1 cellular context compared by ENCODE assay signal in genomic region chr20:58981564-58982364, GRCh38.
A peak's percentile ranks its signal among the peaks of the same experiment; 100 is the strongest.
TF ChIP-seq lines count a peak whose summit lies in the region.

No MANE protein-coding gene starts in this region.

TF ChIP-seq in K562, 482 proteins besides CTCF, POLR2A, EP300 and RAD21 (continued from another document and continues in another):
- TF ChIP-seq ZNF384 (IDR thresholded peaks at IDR 0.05; ENCODE audit: low read depth, low read length): peak; percentile 87
- TF ChIP-seq, protein P1, sequence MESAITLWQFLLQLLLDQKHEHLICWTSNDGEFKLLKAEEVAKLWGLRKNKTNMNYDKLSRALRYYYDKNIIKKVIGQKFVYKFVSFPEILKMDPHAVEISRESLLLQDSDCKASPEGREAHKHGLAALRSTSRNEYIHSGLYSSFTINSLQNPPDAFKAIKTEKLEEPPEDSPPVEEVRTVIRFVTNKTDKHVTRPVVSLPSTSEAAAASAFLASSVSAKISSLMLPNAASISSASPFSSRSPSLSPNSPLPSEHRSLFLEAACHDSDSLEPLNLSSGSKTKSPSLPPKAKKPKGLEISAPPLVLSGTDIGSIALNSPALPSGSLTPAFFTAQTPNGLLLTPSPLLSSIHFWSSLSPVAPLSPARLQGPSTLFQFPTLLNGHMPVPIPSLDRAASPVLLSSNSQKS (CRISPR knock-in tag; IDR thresholded peaks at IDR 0.05): no peak
- TF ChIP-seq SP1 (CRISPR knock-in tag; IDR thresholded peaks at IDR 0.05): no peak
- no peak for TF ChIP-seq ERF (CRISPR knock-in tag; IDR thresholded peaks at IDR 0.05)
- no peak for TF ChIP-seq SETDB1 (IDR thresholded peaks at IDR 0.05; ENCODE audit: low read length)
- TF ChIP-seq, protein P2, sequence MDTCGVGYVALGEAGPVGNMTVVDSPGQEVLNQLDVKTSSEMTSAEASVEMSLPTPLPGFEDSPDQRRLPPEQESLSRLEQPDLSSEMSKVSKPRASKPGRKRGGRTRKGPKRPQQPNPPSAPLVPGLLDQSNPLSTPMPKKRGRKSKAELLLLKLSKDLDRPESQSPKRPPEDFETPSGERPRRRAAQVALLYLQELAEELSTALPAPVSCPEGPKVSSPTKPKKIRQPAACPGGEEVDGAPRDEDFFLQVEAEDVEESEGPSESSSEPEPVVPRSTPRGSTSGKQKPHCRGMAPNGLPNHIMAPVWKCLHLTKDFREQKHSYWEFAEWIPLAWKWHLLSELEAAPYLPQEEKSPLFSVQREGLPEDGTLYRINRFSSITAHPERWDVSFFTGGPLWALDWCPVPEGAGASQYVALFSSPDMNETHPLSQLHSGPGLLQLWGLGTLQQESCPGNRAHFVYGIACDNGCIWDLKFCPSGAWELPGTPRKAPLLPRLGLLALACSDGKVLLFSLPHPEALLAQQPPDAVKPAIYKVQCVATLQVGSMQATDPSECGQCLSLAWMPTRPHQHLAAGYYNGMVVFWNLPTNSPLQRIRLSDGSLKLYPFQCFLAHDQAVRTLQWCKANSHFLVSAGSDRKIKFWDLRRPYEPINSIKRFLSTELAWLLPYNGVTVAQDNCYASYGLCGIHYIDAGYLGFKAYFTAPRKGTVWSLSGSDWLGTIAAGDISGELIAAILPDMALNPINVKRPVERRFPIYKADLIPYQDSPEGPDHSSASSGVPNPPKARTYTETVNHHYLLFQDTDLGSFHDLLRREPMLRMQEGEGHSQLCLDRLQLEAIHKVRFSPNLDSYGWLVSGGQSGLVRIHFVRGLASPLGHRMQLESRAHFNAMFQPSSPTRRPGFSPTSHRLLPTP (IDR thresholded peaks at IDR 0.05; ENCODE audit: borderline replicate concordance, extremely low read depth, insufficient read length): no peak
- no peak for TF ChIP-seq HMG20A (CRISPR knock-in tag; conservative IDR thresholded peaks at IDR 0.05)
- TF ChIP-seq TEAD2 (tag; IDR thresholded peaks at IDR 0.05): no peak
- TF ChIP-seq, protein P3, sequence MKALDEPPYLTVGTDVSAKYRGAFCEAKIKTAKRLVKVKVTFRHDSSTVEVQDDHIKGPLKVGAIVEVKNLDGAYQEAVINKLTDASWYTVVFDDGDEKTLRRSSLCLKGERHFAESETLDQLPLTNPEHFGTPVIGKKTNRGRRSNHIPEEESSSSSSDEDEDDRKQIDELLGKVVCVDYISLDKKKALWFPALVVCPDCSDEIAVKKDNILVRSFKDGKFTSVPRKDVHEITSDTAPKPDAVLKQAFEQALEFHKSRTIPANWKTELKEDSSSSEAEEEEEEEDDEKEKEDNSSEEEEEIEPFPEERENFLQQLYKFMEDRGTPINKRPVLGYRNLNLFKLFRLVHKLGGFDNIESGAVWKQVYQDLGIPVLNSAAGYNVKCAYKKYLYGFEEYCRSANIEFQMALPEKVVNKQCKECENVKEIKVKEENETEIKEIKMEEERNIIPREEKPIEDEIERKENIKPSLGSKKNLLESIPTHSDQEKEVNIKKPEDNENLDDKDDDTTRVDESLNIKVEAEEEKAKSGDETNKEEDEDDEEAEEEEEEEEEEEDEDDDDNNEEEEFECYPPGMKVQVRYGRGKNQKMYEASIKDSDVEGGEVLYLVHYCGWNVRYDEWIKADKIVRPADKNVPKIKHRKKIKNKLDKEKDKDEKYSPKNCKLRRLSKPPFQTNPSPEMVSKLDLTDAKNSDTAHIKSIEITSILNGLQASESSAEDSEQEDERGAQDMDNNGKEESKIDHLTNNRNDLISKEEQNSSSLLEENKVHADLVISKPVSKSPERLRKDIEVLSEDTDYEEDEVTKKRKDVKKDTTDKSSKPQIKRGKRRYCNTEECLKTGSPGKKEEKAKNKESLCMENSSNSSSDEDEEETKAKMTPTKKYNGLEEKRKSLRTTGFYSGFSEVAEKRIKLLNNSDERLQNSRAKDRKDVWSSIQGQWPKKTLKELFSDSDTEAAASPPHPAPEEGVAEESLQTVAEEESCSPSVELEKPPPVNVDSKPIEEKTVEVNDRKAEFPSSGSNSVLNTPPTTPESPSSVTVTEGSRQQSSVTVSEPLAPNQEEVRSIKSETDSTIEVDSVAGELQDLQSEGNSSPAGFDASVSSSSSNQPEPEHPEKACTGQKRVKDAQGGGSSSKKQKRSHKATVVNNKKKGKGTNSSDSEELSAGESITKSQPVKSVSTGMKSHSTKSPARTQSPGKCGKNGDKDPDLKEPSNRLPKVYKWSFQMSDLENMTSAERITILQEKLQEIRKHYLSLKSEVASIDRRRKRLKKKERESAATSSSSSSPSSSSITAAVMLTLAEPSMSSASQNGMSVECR (CRISPR knock-in tag; IDR thresholded peaks at IDR 0.05): no peak
- no peak for TF ChIP-seq NEUROD1 (IDR thresholded peaks at IDR 0.05; ENCODE audit: borderline replicate concordance, low read depth, low read length, partially characterized antibody)
- TF ChIP-seq SIN3A (IDR thresholded peaks at IDR 0.05; ENCODE audit: borderline replicate concordance in 2 of 2, control insufficient read depth in 1 of 2, low read depth in 2 of 2, low read length in 2 of 2): peak in 1 of 2 experiments; percentile 67; a peak in 1 of 4 replicates
- TF ChIP-seq GATAD2A (IDR thresholded peaks at IDR 0.05): no peak
- TF ChIP-seq, protein P4, sequence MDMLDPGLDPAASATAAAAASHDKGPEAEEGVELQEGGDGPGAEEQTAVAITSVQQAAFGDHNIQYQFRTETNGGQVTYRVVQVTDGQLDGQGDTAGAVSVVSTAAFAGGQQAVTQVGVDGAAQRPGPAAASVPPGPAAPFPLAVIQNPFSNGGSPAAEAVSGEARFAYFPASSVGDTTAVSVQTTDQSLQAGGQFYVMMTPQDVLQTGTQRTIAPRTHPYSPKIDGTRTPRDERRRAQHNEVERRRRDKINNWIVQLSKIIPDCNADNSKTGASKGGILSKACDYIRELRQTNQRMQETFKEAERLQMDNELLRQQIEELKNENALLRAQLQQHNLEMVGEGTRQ (CRISPR knock-in tag; IDR thresholded peaks at IDR 0.05): no peak
- no peak for TF ChIP-seq RBM25 (IDR thresholded peaks at IDR 0.05; ENCODE audit: low read depth, low read length, severe bottlenecking)
- TF ChIP-seq HIVEP1 (CRISPR knock-in tag; IDR thresholded peaks at IDR 0.05): no peak
- TF ChIP-seq ARID3B (CRISPR knock-in tag; IDR thresholded peaks at IDR 0.05; ENCODE audit: borderline replicate concordance): no peak
- TF ChIP-seq ZNF398 (CRISPR knock-in tag; IDR thresholded peaks at IDR 0.05): no peak
- TF ChIP-seq UBTF (IDR thresholded peaks at IDR 0.05; ENCODE audit: borderline replicate concordance in 1 of 2, low read depth in 2 of 2, low read length in 2 of 2): no peak
- TF ChIP-seq YBX1 (IDR thresholded peaks at IDR 0.05): no peak
- TF ChIP-seq CC2D1A (IDR thresholded peaks at IDR 0.05): no peak
- no peak for TF ChIP-seq ZNF655 (CRISPR knock-in tag; IDR thresholded peaks at IDR 0.05)
- no peak for TF ChIP-seq ZNF239 (CRISPR knock-in tag; IDR thresholded peaks at IDR 0.05)
- no peak for TF ChIP-seq ZNF76 (CRISPR knock-in tag; IDR thresholded peaks at IDR 0.05; ENCODE audit: borderline replicate concordance)
- no peak for TF ChIP-seq GABPB1 (CRISPR knock-in tag; IDR thresholded peaks at IDR 0.05)
- no peak for TF ChIP-seq MTA2 (IDR thresholded peaks at IDR 0.05; ENCODE audit: low read depth)
- TF ChIP-seq FOXP1 (CRISPR knock-in tag; IDR thresholded peaks at IDR 0.05): no peak
- TF ChIP-seq PTTG1 (tag; IDR thresholded peaks at IDR 0.05; ENCODE audit: low read depth): no peak
- TF ChIP-seq, protein P5, sequence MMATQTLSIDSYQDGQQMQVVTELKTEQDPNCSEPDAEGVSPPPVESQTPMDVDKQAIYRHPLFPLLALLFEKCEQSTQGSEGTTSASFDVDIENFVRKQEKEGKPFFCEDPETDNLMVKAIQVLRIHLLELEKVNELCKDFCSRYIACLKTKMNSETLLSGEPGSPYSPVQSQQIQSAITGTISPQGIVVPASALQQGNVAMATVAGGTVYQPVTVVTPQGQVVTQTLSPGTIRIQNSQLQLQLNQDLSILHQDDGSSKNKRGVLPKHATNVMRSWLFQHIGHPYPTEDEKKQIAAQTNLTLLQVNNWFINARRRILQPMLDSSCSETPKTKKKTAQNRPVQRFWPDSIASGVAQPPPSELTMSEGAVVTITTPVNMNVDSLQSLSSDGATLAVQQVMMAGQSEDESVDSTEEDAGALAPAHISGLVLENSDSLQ (IDR thresholded peaks at IDR 0.05): no peak
- TF ChIP-seq PRPF4 (IDR thresholded peaks at IDR 0.05; ENCODE audit: insufficient read depth, low read depth, low read length, poor library complexity, severe bottlenecking): no peak
- TF ChIP-seq LARP7 (IDR thresholded peaks at IDR 0.05): no peak
- TF ChIP-seq, protein P6, sequence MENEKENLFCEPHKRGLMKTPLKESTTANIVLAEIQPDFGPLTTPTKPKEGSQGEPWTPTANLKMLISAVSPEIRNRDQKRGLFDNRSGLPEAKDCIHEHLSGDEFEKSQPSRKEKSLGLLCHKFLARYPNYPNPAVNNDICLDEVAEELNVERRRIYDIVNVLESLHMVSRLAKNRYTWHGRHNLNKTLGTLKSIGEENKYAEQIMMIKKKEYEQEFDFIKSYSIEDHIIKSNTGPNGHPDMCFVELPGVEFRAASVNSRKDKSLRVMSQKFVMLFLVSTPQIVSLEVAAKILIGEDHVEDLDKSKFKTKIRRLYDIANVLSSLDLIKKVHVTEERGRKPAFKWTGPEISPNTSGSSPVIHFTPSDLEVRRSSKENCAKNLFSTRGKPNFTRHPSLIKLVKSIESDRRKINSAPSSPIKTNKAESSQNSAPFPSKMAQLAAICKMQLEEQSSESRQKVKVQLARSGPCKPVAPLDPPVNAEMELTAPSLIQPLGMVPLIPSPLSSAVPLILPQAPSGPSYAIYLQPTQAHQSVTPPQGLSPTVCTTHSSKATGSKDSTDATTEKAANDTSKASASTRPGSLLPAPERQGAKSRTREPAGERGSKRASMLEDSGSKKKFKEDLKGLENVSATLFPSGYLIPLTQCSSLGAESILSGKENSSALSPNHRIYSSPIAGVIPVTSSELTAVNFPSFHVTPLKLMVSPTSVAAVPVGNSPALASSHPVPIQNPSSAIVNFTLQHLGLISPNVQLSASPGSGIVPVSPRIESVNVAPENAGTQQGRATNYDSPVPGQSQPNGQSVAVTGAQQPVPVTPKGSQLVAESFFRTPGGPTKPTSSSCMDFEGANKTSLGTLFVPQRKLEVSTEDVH (IDR thresholded peaks at IDR 0.05; ENCODE audit: low read depth, partially characterized antibody): no peak
